ENCODE assay signal across 8 cellular contexts in the genomic region with DNA sequence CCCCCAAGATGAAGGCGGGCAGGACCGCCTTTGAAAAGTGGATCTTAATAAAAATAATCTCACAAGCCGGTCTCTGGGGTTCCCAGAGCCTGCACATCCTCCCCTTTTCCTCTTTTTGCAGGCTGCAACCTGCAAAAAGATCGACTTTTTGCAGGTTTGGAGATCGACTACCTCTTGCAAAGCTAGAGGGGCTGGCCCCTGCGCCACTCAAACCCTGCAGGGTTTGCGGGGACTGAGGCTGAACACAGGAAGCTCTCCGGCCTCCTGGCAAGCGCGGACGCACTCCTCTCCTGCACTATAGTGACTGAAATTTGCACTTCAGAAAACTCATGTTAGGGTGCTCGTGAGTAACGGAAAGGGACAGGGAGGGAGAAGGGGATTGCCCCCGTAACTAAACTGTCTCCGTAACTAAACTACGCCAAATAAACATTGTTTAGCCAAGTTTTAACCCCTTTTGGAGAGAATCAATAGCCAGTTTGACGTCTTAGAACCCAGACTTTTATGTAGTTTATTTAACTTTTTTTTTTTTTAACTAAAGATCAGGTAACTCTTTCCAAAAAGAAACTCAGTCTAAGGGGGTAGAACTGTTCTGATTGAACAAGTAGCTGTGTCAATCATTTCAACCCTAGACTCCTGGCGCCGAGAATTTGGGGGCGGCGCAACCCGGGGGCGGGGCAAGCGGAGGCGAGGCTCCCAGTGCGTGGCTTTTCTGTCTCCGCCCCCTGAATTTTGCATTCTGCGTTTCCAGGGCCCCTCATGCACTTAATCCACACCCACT. TPM values are rescaled to one million over a fixed set of nuclear protein-coding genes. Genes with fewer than 3 reads are reported as not detected.
DNase-seq lines count a peak whose midpoint lies in the region; ATAC-seq and TF ChIP-seq lines count a peak whose summit lies in the region.

No MANE protein-coding gene starts in this region.

- peak overlapping the region; percentile 86 for H3K27ac Mint-ChIP-seq in type B pancreatic cell

- H3K4me3 ChIP-seq in adipocyte (ENCODE audit: low read length) (peak overlapping the region; percentile 93), heart left ventricle (peak overlapping the region; percentile 53 to 80 (median 63))

- ATAC-seq in heart left ventricle (peak; percentile 47 to 68 (median 55)), GM18511 (IDR thresholded peaks at IDR 0.05; ENCODE audit: unreplicated experiment) (no peak)

- peak; percentile 27 for DNase-seq in LoVo (ENCODE audit: low spot score)
- DNase-seq in SK-N-DZ (ENCODE audit: low spot score), result peak; percentile 86
- DNase-seq in adipocyte (ENCODE audit: low read depth), result peak; percentile 93
- peak; percentile 85 to 92 (median 90) for DNase-seq in heart left ventricle
- DNase-seq in pons (ENCODE audit: low spot score), result peak; percentile 36
- DNase-seq in type B pancreatic cell (ENCODE audit: extremely low spot score, unreplicated experiment), result peak; percentile 87

- H3K9me3 ChIP-seq in ES-I3 (ENCODE audit: control insufficient read depth, insufficient read depth, low read length) (no peaks in the 10 kb centered on the region), adipocyte (ENCODE audit: control insufficient read depth, low read length) (no peaks in the 10 kb centered on the region), heart left ventricle (no peaks in the 10 kb centered on the region)

- peaks cover 48% of the 10 kb centered on the region for H3K4me1 Mint-ChIP-seq in type B pancreatic cell (ENCODE audit: unreplicated experiment)

- no peaks in the 10 kb centered on the region for H3K27me3 ChIP-seq in adipocyte (replicated peaks; ENCODE audit: control insufficient read depth, insufficient read depth, low read length)
- peaks cover 0 to 61% (median 0%) of the 10 kb centered on the region in 9 donors for H3K27me3 ChIP-seq in heart left ventricle

- H3K36me3 ChIP-seq in ES-I3 (ENCODE audit: insufficient read depth, low read length) (no peaks in the 10 kb centered on the region), adipocyte (ENCODE audit: control insufficient read depth, insufficient read depth, low read length, severe bottlenecking) (peaks cover 17% of the 10 kb centered on the region), heart left ventricle (peaks cover 0 to 19% (median 0%) of the 10 kb centered on the region in 9 donors)

- intact Hi-C loops in heart left ventricle (cut with DNase I), result loop anchor here in 8 of 10 donors (5.0 to 10.0 kb wide), 10 partner anchors 162 to 1024 kb away; no protein-coding TSS in a partner anchor

- 0 to 1% (median 1%) methylated on average over 28 of the region's 28 CpGs for WGBS in heart left ventricle, 4 donors

- peaks cover 4% of the 10 kb centered on the region for H3K36me3 Mint-ChIP-seq in type B pancreatic cell

- H3K4me1 ChIP-seq in ES-I3 (ENCODE audit: insufficient read depth, low read length) (peaks cover 13% of the 10 kb centered on the region), adipocyte (ENCODE audit: control insufficient read depth, insufficient read depth, low read length) (peaks cover 67% of the 10 kb centered on the region), heart left ventricle (peaks cover 0 to 69% (median 37%) of the 10 kb centered on the region in 12 donors)

- TF ChIP-seq POLR2A in heart left ventricle (IDR thresholded peaks at IDR 0.05), result no peak

- H3K9me3 Mint-ChIP-seq in type B pancreatic cell, result no peaks in the 10 kb centered on the region

- peak overlapping the region; percentile 92 for H3K4me3 Mint-ChIP-seq in type B pancreatic cell

- peaks cover 30% of the 10 kb centered on the region for H3K27me3 Mint-ChIP-seq in type B pancreatic cell

- peak overlapping the region; percentile 58 to 93 (median 88) for H3K27ac ChIP-seq in heart left ventricle

- H3K9ac ChIP-seq in ES-I3 (ENCODE audit: low read depth, low read length) (peak overlapping the region; percentile 89), adipocyte (ENCODE audit: low read length) (peak overlapping the region; percentile 85)

- TF ChIP-seq CTCF in heart left ventricle (IDR thresholded peaks at IDR 0.05) (no peak), type B pancreatic cell (conservative IDR thresholded peaks at IDR 0.05) (no peak)

RNA-seq across cellular contexts. Expression of a gene that starts 2.5 kb away (rescaled TPM):
- polyA plus RNA-seq in SK-N-DZ (2014; cell fraction: cytosol; rRNA removed), result 9.5 and 10.0 TPM in 2 replicates
- 5.3 and 7.3 TPM in 2 replicates for polyA plus RNA-seq in SK-N-DZ (2014; cell fraction: nucleus; rRNA removed)
- 100 to 1,000 TPM in 8 of 9 donors, 10 to 100 TPM in 1; 83.1 to 441 (median 157) TPM for total RNA-seq in heart left ventricle
- polyA plus RNA-seq in heart left ventricle, result 100 to 1,000 TPM in 1 of 2 donors, 10 to 100 TPM in 1; 58.2 to 108 TPM
- 51.0 and 245 TPM in 2 replicates for total RNA-seq in type B pancreatic cell (ENCODE audit: low replicate concordance)

RNA-seq across cellular contexts. Expression of a gene that starts 59.6 kb away (rescaled TPM):
- 208 and 228 TPM in 2 replicates for polyA plus RNA-seq in SK-N-DZ (2014; cell fraction: cytosol; rRNA removed)
- polyA plus RNA-seq in SK-N-DZ (2014; cell fraction: nucleus; rRNA removed), result 86.9 and 130 TPM in 2 replicates
- 100 to 1,000 TPM in 6 of 9 donors, 10 to 100 TPM in 3; 57.2 to 326 (median 113) TPM for total RNA-seq in heart left ventricle
- 100 to 1,000 TPM in 1 of 2 donors, 10 to 100 TPM in 1; 90.7 to 172 TPM for polyA plus RNA-seq in heart left ventricle
- 121 and 252 TPM in 2 replicates for total RNA-seq in type B pancreatic cell (ENCODE audit: low replicate concordance)

Comparison
In these comparisons a context has a peak if more than half of its experiments do, and no peak if none do; other contexts are left out.
1. DNase-seq: peak in every context shown above with its lines; median percentile 93 in adipocyte; 90 in heart left ventricle; 87 in type B pancreatic cell; 86 in SK-N-DZ; 36 in pons; 27 in LoVo.